In genomic region chr1:40787733-40788560, GRCh38 we compare ENCODE assay signal across 21 cellular contexts. TPM values are rescaled to one million over a fixed set of nuclear protein-coding genes. Genes with fewer than 3 reads are reported as not detected.
"Had no signal": no experiment of that assay in that cellular context is flagged by ENCODE, and none has a peak within 500 bp of the region (broad histone marks: within the 10 kb centered on the region; RNA-seq: fewer than 3 reads in every experiment).

No MANE protein-coding gene starts in this region.

- ATAC-seq: T-helper 17 cell, upper lobe of right lung had no signal

- H3K27ac Mint-ChIP-seq: activated CD4-positive, alpha-beta memory T cell treated with anti-CD3 and anti-CD28 coated beads for 36 hours; activated T-helper 1 cell treated with anti-CD3 and anti-CD28 coated beads, Interleukin-12 subunit alpha, Interleukin-12 subunit beta, Interleukin-2, Interleukin-4 antibody, amounts not matched to agents 30 ng/mL and 10 ng/mL and 1 ng/mL, durations not matched to agents 14 hours and 24 hours and 36 hours; stimulated activated naive CD8-positive, alpha-beta T cell treated with anti-CD3 and anti-CD28 coated beads, Interleukin-15, Interleukin-2, amounts not matched to agents 100 ng/mL and 50 ng/mL, for 24 hours; T-helper 17 cell had no signal

- H3K27ac ChIP-seq: epithelial cell of prostate, upper lobe of right lung, WERI-Rb-1 had no signal

- H3K4me3 Mint-ChIP-seq: activated CD4-positive, alpha-beta memory T cell treated with anti-CD3 and anti-CD28 coated beads for 36 hours; activated naive CD8-positive, alpha-beta T cell treated with anti-CD3 and anti-CD28 coated beads, Interleukin-2, amount 10 ng/mL, durations not matched to agents 7 days and 5 days; activated T-helper 1 cell treated with anti-CD3 and anti-CD28 coated beads, Interleukin-12 subunit alpha, Interleukin-12 subunit beta, Interleukin-2, Interleukin-4 antibody, amounts not matched to agents 30 ng/mL and 10 ng/mL and 1 ng/mL, durations not matched to agents 14 hours and 24 hours and 36 hours; brain; stimulated activated naive CD8-positive, alpha-beta T cell treated with anti-CD3 and anti-CD28 coated beads, Interleukin-15, Interleukin-2, amounts not matched to agents 100 ng/mL and 50 ng/mL, for 24 hours; T-helper 17 cell had no signal

- H3K9me3 Mint-ChIP-seq: activated CD4-positive, alpha-beta memory T cell treated with anti-CD3 and anti-CD28 coated beads for 36 hours; activated naive CD8-positive, alpha-beta T cell treated with anti-CD3 and anti-CD28 coated beads, Interleukin-2, amount 10 ng/mL, durations not matched to agents 7 days and 5 days; activated T-helper 1 cell treated with anti-CD3 and anti-CD28 coated beads, Interleukin-12 subunit alpha, Interleukin-12 subunit beta, Interleukin-2, Interleukin-4 antibody, amounts not matched to agents 30 ng/mL and 10 ng/mL and 1 ng/mL, durations not matched to agents 14 hours and 24 hours and 36 hours; naive B cell; stimulated activated naive CD8-positive, alpha-beta T cell treated with anti-CD3 and anti-CD28 coated beads, Interleukin-15, Interleukin-2, amounts not matched to agents 100 ng/mL and 50 ng/mL, for 24 hours had no signal

- H3K36me3 ChIP-seq: upper lobe of right lung, WERI-Rb-1 had no signal

- H3K27me3 ChIP-seq: upper lobe of right lung had no signal

- H3K9me3 ChIP-seq: upper lobe of right lung had no signal

- H3K36me3 Mint-ChIP-seq: activated CD4-positive, alpha-beta memory T cell treated with anti-CD3 and anti-CD28 coated beads for 36 hours; brain; naive B cell had no signal

- H3K4me3 ChIP-seq: dorsolateral prefrontal cortex, upper lobe of right lung had no signal

- DNase-seq: activated CD4-positive, alpha-beta memory T cell treated with anti-CD3 and anti-CD28 coated beads for 36 hours; activated CD4-positive, alpha-beta T cell treated with anti-CD3 and anti-CD28 coated beads for 1 hour; activated gamma-delta T cell treated with Interleukin-2 at 50 U/mL for 16 hours; activated naive CD8-positive, alpha-beta T cell treated with anti-CD3 and anti-CD28 coated beads, Interleukin-2, amount 10 ng/mL, durations not matched to agents 7 days and 5 days; activated T-cell treated with anti-CD3 and anti-CD28 coated beads for 4 hours; caudate nucleus; dorsolateral prefrontal cortex; foreskin melanocyte; hypothalamus; islet precursor cell; mammary epithelial cell; naive B cell; retina; stimulated activated CD4-positive, alpha-beta T cell treated with anti-CD3 and anti-CD28 coated beads, Interleukin-2, amount 100 ng/mL, for 48 hours; T-helper 17 cell; upper lobe of right lung; WERI-Rb-1 had no signal

RNA-seq across cellular contexts. Expression of gene KCNQ4, which starts 4.4 kb away (rescaled TPM):
- total RNA-seq: mammary epithelial cell had no signal
